ENCODE assay signal across 1 cellular context in the genomic region with DNA sequence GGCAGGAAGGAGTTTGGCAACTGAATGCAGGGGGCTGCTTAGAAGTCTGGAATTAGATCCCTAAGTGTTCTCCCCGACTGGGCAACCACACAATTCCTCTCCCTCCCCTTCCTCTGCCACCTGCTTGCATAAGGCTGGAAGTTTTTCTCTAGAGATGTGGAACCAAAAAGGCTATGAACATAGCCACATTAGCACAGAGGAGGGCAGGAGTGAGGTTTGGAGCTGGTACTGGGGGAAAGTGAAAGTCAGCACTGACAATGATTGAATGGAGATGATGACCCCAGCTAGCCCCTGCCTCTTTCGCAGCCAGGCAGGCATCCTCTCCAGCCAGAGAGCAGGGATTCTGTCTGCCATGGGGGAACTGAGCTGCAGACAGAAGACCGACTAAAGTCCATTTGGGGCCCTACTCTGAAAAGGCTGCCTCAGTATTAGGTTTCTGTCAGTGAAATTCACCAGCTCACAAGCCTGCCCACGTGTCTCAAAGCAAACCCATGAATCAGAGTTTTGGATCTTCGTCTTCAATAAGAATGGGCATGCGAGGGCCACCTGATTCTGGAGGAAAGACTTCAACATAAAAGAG.
A peak's percentile ranks its signal among the peaks of the same experiment; 100 is the strongest.
TF ChIP-seq lines count a peak whose summit lies in the region.

No MANE protein-coding gene starts in this region.

TF ChIP-seq in IMR-90, 13 proteins besides CTCF, POLR2A, EP300 and RAD21:
- no peak for TF ChIP-seq CHD1 (IDR thresholded peaks at IDR 0.05; ENCODE audit: low read depth, low read length)
- TF ChIP-seq USF2 (IDR thresholded peaks at IDR 0.05; ENCODE audit: low read depth, low read length), result peak; percentile 62; the same call in 1 of the 2 replicates
- TF ChIP-seq MAFK (IDR thresholded peaks at IDR 0.05; ENCODE audit: low read depth, low read length), result no peak
- no peak for TF ChIP-seq MAZ (IDR thresholded peaks at IDR 0.05; ENCODE audit: borderline replicate concordance, low read depth, low read length)
- TF ChIP-seq MXI1 (IDR thresholded peaks at IDR 0.05; ENCODE audit: borderline replicate concordance, low read depth, low read length), result no peak
